8 cellular contexts compared by ENCODE assay signal in the genomic region with DNA sequence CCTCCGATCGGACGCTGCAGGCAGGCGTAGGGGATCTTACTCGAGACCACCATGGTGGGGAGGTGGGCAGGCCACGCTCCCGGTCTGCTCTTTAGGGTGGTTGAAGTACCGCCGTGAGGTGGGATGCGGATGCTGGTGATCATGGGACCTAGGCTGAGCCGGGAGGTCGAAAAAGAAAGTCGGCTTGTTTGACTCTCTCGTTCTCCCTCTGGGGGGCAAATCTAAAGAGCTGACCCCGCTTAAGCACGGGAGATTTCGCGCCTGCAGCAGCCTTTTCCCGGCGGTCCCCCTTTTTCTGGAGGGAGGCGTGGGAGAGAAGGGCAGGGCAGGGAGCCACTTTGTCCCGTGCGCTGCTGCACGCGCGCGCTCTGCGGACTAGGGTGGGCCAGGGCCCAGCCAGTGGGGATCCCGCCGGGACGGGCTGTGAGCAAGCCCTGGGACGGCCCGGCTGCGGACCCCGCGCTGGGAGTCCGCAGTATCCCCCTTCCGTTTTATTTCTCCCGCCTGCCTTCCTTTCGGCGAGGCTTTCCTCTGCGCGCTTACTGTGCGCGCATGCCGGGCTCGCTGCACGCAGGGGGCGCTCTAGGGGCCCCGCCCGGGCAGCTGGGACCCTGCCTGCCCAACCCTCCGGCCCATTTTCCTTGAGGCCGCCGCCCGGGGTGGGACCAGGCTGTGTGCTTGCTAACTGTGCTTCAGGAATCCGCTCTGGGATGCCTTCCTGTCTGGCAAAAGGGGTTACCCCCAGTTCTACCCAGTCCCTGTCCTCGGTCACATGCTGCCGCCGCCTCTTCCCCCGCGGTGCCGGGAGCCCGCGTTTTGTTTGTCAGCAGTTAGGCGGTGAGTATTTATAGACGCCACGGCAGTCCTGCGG.
DNase-seq lines count a peak whose midpoint lies in the region; ATAC-seq and TF ChIP-seq lines count a peak whose summit lies in the region.

No MANE protein-coding gene starts in this region.

- H3K9me3 Mint-ChIP-seq in activated CD8-positive, alpha-beta T cell treated with anti-CD3 and anti-CD28 coated beads, Interleukin-2, amount 10 ng/mL, durations not matched to agents 7 days and 5 days (ENCODE audit: insufficient read depth): no peaks in the 10 kb centered on the region

- peak; percentile 65 for ATAC-seq in GM18868 (IDR thresholded peaks at IDR 0.05; ENCODE audit: unreplicated experiment)
- peak; percentile 72 for ATAC-seq in activated CD8-positive, alpha-beta T cell treated with anti-CD3 and anti-CD28 coated beads, Interleukin-2, amount 10 ng/mL, durations not matched to agents 7 days and 5 days
- no peak for ATAC-seq in HG03025 (IDR thresholded peaks at IDR 0.05; ENCODE audit: low FRiP score, unreplicated experiment)

- intact Hi-C loops in A673 (cut with micrococcal nuclease; ENCODE audit: unreplicated experiment) (loop anchor here (10.0 kb wide), 2 partner anchors 738 to 762 kb away; partner anchors contain the start of gene FJX1), stomach (cut with DNase I; ENCODE audit: low total_unique reads) (no loop called here)

- BruUV-seq in A673 (replicated peaks; lab: Mats Ljungman, UMichigan): no TSS peak

- H3K9ac ChIP-seq in mucosa of rectum (ENCODE audit: low read depth in 1 of 2, low read length in 2 of 2): peak overlapping the region; percentile 83 to 87

- H3K36me3 ChIP-seq in A673 (ENCODE audit: insufficient read depth, low read length, poor library complexity, severe bottlenecking) (peaks cover 7% of the 10 kb centered on the region), mucosa of rectum (ENCODE audit: control insufficient read depth in 2 of 2, insufficient read depth in 2 of 2, low read length in 2 of 2) (peaks cover 15 to 17% of the 10 kb centered on the region in 2 donors), stomach (no peaks in the 10 kb centered on the region)

- DNase-seq in A673 (ENCODE audit: low spot score): peak; percentile 91
- DNase-seq in M059J (ENCODE audit: low read depth): peak; percentile 71
- DNase-seq in activated CD8-positive, alpha-beta T cell treated with anti-CD3 and anti-CD28 coated beads, Interleukin-2, amount 10 ng/mL, durations not matched to agents 7 days and 5 days: peak; percentile 61
- DNase-seq in epithelial cell of proximal tubule (ENCODE audit: low read depth): no peak
- DNase-seq in stomach: peak; percentile 43

- POLR2A ChIA-PET in A673 (lab: Charles Lee; ENCODE audit: low non-redundant PET): interaction anchor here (0.6 kb wide), 1 partner anchor 22 kb away, joined by 3 read pairs; no protein-coding TSS in a partner anchor
- POLR2A ChIA-PET in activated CD8-positive, alpha-beta T cell treated with anti-CD3 and anti-CD28 coated beads, Interleukin-2, amount 10 ng/mL, durations not matched to agents 7 days and 5 days (lab: Charles Lee): interaction anchor here (0.7 kb wide), 1 partner anchor 87 kb away, joined by 3 read pairs; no protein-coding TSS in a partner anchor

- TF ChIP-seq EP300 in stomach (IDR thresholded peaks at IDR 0.05): no peak

- 0 to 4% (median 1%) methylated on average over 30 to 68 of the region's 68 CpGs for WGBS in stomach, 5 donors

- H3K4me1 ChIP-seq in A673 (ENCODE audit: insufficient read depth, low read length, poor library complexity, severe bottlenecking) (peaks cover 72% of the 10 kb centered on the region), mucosa of rectum (ENCODE audit: control insufficient read depth in 2 of 2, insufficient read depth in 2 of 2, low read length in 2 of 2) (peaks cover 24 to 45% of the 10 kb centered on the region in 2 donors), stomach (peaks cover 10 to 33% (median 24%) of the 10 kb centered on the region in 4 donors)

- peak overlapping the region; percentile 57 for H3K4me3 ChIP-seq in A673 (ENCODE audit: low read depth, low read length, poor library complexity, severe bottlenecking)
- H3K4me3 ChIP-seq in epithelial cell of proximal tubule (ENCODE audit: low read depth, low read length): peak overlapping the region; percentile 85
- peak overlapping the region; percentile 83 to 93 for H3K4me3 ChIP-seq in mucosa of rectum (ENCODE audit: low read length in 2 of 2)
- peak overlapping the region; percentile 51 to 80 (median 67) for H3K4me3 ChIP-seq in stomach

- peaks cover 29% of the 10 kb centered on the region for H3K4me1 Mint-ChIP-seq in activated CD8-positive, alpha-beta T cell treated with anti-CD3 and anti-CD28 coated beads, Interleukin-2, amount 10 ng/mL, durations not matched to agents 7 days and 5 days (ENCODE audit: low read depth)

- H3K27ac ChIP-seq in A673 (ENCODE audit: low read depth, low read length, poor library complexity, severe bottlenecking): peak overlapping the region; percentile 47
- peak overlapping the region; percentile 79 to 89 for H3K27ac ChIP-seq in mucosa of rectum (ENCODE audit: low read depth in 2 of 2, low read length in 2 of 2)
- H3K27ac ChIP-seq in stomach: peak overlapping the region; percentile 29 to 75 (median 65)

- H3K9me3 ChIP-seq in A673 (ENCODE audit: low read depth, low read length, poor library complexity, severe bottlenecking) (no peaks in the 10 kb centered on the region), mucosa of rectum (ENCODE audit: control insufficient read depth in 2 of 2, low read length in 2 of 2) (no peaks in the 10 kb centered on the region), stomach (no peaks in the 10 kb centered on the region)

- peak; percentile 99 for TF ChIP-seq CTCF in A673 (conservative IDR thresholded peaks at IDR 0.05; ENCODE audit: low read depth, low read length)
- TF ChIP-seq CTCF in epithelial cell of proximal tubule (conservative IDR thresholded peaks at IDR 0.05; ENCODE audit: low read depth, low read length): peak; percentile 66
- peak in 4 of 7 experiments; percentile 12 to 59 (median 24) for TF ChIP-seq CTCF in stomach (IDR thresholded peaks at IDR 0.05)

- CTCF ChIA-PET in A673 (lab: Charles Lee): interaction anchor here (1.0 to 1.5 kb wide), 5 partner anchors 102 to 555 kb away, joined by 3 to 11 read pairs (median 5); no protein-coding TSS in a partner anchor
- CTCF ChIA-PET in activated CD8-positive, alpha-beta T cell treated with anti-CD3 and anti-CD28 coated beads, Interleukin-2, amount 10 ng/mL, durations not matched to agents 7 days and 5 days (lab: Charles Lee): interaction anchor here (0.7 to 4.5 kb wide), 21 partner anchors 12 to 133 kb away, joined by 3 to 18 read pairs (median 6); partner anchors contain the start of genes COMMD9 and TRAF6

- TF ChIP-seq POLR2A in stomach (IDR thresholded peaks at IDR 0.05): no peak

- H3K4me3 Mint-ChIP-seq in activated CD8-positive, alpha-beta T cell treated with anti-CD3 and anti-CD28 coated beads, Interleukin-2, amount 10 ng/mL, durations not matched to agents 7 days and 5 days: peak overlapping the region; percentile 85

- H3K27ac Mint-ChIP-seq in activated CD8-positive, alpha-beta T cell treated with anti-CD3 and anti-CD28 coated beads, Interleukin-2, amount 10 ng/mL, durations not matched to agents 7 days and 5 days: peak overlapping the region; percentile 55

- no peaks in the 10 kb centered on the region for H3K36me3 Mint-ChIP-seq in activated CD8-positive, alpha-beta T cell treated with anti-CD3 and anti-CD28 coated beads, Interleukin-2, amount 10 ng/mL, durations not matched to agents 7 days and 5 days (ENCODE audit: low read depth)

- H3K27me3 ChIP-seq in A673 (replicated peaks; ENCODE audit: insufficient read depth, low read depth, low read length, poor library complexity): no peaks in the 10 kb centered on the region
- H3K27me3 ChIP-seq in mucosa of rectum (ENCODE audit: control insufficient read depth in 2 of 2, insufficient read depth in 2 of 2, low read length in 2 of 2): no peaks in the 10 kb centered on the region
- H3K27me3 ChIP-seq in stomach: peaks cover 0 to 47% (median 4%) of the 10 kb centered on the region in 3 donors

- H3K27me3 Mint-ChIP-seq in activated CD8-positive, alpha-beta T cell treated with anti-CD3 and anti-CD28 coated beads, Interleukin-2, amount 10 ng/mL, durations not matched to agents 7 days and 5 days (ENCODE audit: low read depth): peaks cover 66% of the 10 kb centered on the region

Comparison
In these comparisons a context has a peak if more than half of its experiments do, and no peak if none do; other contexts are left out.
1. CTCF ChIP-seq: peak in every context shown above with its lines; median percentile 99 in A673; 66 in epithelial cell of proximal tubule; 24 in stomach.